ENCODE assay signal across 9 cellular contexts in genomic region chr2:198374375-198375072, GRCh38.
DNase-seq lines count a peak whose midpoint lies in the region; TF ChIP-seq lines count a peak whose summit lies in the region.
"Had no signal": no experiment of that assay in that cellular context is flagged by ENCODE, and none has a peak within 500 bp of the region (broad histone marks: within the 10 kb centered on the region; RNA-seq: fewer than 3 reads in every experiment).

No MANE protein-coding gene starts in this region.

- 27 to 40% (median 32%) methylated on average over 3 of the region's 3 CpGs for WGBS in stomach, 5 donors

- peaks cover 0 to 5% (median 0%) of the 10 kb centered on the region in 6 donors for H3K9me3 Mint-ChIP-seq in immature natural killer cell

- intact Hi-C loops in stomach (cut with DNase I; ENCODE audit: low total_unique reads): no loop called here

- H3K4me1 Mint-ChIP-seq in immature natural killer cell: peaks cover 11 to 17% of the 10 kb centered on the region in 2 donors

- no peak overlapping the region for H3K4me3 ChIP-seq in stomach

- peaks cover 7 to 13% (median 10%) of the 10 kb centered on the region in 3 donors for H3K27me3 Mint-ChIP-seq in immature natural killer cell (ENCODE audit: low read depth in 3 of 3)

- H3K27ac Mint-ChIP-seq in immature natural killer cell: no peak overlapping the region

- no peaks in the 10 kb centered on the region for H3K4me1 ChIP-seq in stomach

- TF ChIP-seq POLR2A in stomach (IDR thresholded peaks at IDR 0.05): no peak

- DNase-seq in AML-193 (lab: John Stamatoyannopoulos, UW) (peak; percentile 32 to 46), NCI-H2227 treated with DMSO at 0.1 percent for 48 hours (lab: John Stamatoyannopoulos, UW) (peak; percentile 24), iPS-NIHi7 (ENCODE audit: extremely low spot score) (peak; percentile 57), stomach (no peak), immature natural killer cell (no peak)
- DNase-seq in activated T-cell treated with anti-CD3 and anti-CD28 coated beads, Interleukin-2, amount 50 U/mL, for 48 hours: peak; percentile 32
- no peak for DNase-seq in activated CD8-positive, alpha-beta memory T cell treated with anti-CD3 and anti-CD28 coated beads for 24 hours

- H3K27ac ChIP-seq in stomach: no peak overlapping the region
- H3K27ac ChIP-seq: neutrophil had no signal

- no peak for TF ChIP-seq EP300 in stomach (IDR thresholded peaks at IDR 0.05)

- no peak overlapping the region for H3K4me3 Mint-ChIP-seq in immature natural killer cell

- no peaks in the 10 kb centered on the region for H3K9me3 ChIP-seq in stomach
- H3K9me3 ChIP-seq: neutrophil had no signal

- no peaks in the 10 kb centered on the region for H3K36me3 Mint-ChIP-seq in immature natural killer cell

- H3K27me3 ChIP-seq in stomach: peaks cover 0 to 9% (median 0%) of the 10 kb centered on the region in 3 donors
- H3K27me3 ChIP-seq: neutrophil had no signal

- peak; percentile 71 for TF ChIP-seq CTCF in GM12873 (IDR thresholded peaks at IDR 0.05; ENCODE audit: insufficient read depth, low read depth, low read length, missing control alignments)
- TF ChIP-seq CTCF in stomach (IDR thresholded peaks at IDR 0.05): peak in 4 of 7 experiments; percentile 8 to 38 (median 32)

- no peaks in the 10 kb centered on the region for H3K36me3 ChIP-seq in stomach
- H3K36me3 ChIP-seq: neutrophil had no signal

Comparison
In these comparisons a context has a peak if more than half of its experiments do, and no peak if none do; other contexts are left out.
1. DNase-seq: peak in AML-193 (2 of 2), NCI-H2227 treated with DMSO at 0.1 percent for 48 hours (single experiment), activated T-cell treated with anti-CD3 and anti-CD28 coated beads, Interleukin-2, amount 50 U/mL, for 48 hours (2 of 2) and iPS-NIHi7 (single experiment); none in stomach (single experiment), activated CD8-positive, alpha-beta memory T cell treated with anti-CD3 and anti-CD28 coated beads for 24 hours (single experiment) and immature natural killer cell (0 of 3).